ENCODE assay signal across 8 cellular contexts in the genomic region with DNA sequence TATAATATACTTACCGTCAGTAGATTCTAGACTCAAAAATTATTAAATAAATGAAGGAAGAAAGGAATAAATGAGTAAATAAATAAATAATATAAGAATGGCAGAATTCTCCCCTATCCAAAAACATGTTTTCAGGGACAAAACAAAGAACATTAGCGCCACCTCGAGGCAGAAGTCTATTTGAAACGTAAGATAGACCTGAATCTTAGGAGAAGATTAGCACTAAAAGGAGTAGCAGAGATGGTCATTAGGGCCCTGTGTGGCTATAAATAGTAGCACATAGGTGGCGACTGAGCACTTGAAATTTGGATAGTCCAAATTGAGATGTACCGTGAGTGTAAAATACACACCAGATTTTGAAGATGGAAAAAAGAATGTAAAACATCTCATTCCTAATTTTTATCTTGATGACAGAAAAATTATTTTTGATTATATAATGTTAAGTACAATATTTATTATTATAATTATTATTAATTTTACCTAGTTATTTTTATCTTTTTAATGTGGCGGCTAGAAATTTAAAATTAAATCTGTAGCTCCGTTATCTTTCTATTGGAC. TPM values are rescaled to one million over a fixed set of nuclear protein-coding genes. Genes with fewer than 3 reads are reported as not detected.
DNase-seq lines count a peak whose midpoint lies in the region; ATAC-seq, FAIRE-seq and TF ChIP-seq lines count a peak whose summit lies in the region.

No MANE protein-coding gene starts in this region.

- DNase-seq in A172 (ENCODE audit: low spot score): peak; percentile 66
- DNase-seq in NCI-H1417 treated with DMSO at 0.1 percent for 48 hours (lab: John Stamatoyannopoulos, UW): peak; percentile 42
- peak; percentile 82 for DNase-seq in SKM-1 treated with dmso at 0.1 percent for 144 hours (lab: John Stamatoyannopoulos, UW; ENCODE audit: unreplicated experiment)
- peak; percentile 85 for DNase-seq in brain microvascular endothelial cell
- DNase-seq in keratinocyte (ENCODE audit: low read depth, low spot score): peak; percentile 25
- DNase-seq in stimulated activated CD4-positive, alpha-beta T cell treated with anti-CD3 and anti-CD28 coated beads, Interleukin-4, amount 100 ng/mL, for 24 hours: peak; percentile 73

- no peak overlapping the region for H3K9ac ChIP-seq in keratinocyte (ENCODE audit: control insufficient read depth, extremely low read depth, insufficient read depth, low read length)

- no peak overlapping the region for H3K27ac ChIP-seq in brain microvascular endothelial cell
- H3K27ac ChIP-seq in keratinocyte (ENCODE audit: control insufficient read depth, insufficient read depth, low read length): no peak overlapping the region

- H2AFZ ChIP-seq in keratinocyte (ENCODE audit: control insufficient read depth, low read length): no peak overlapping the region

- FAIRE-seq in keratinocyte (lab: Jason Lieb, UNC): peak; percentile 34

- H3K4me3 ChIP-seq in brain microvascular endothelial cell (ENCODE audit: low read depth, low read length) (no peak overlapping the region), keratinocyte (ENCODE audit: control insufficient read depth in 2 of 3, extremely low read depth in 1 of 3, insufficient read depth in 2 of 3, low read depth in 1 of 3, low read length in 3 of 3) (no peak overlapping the region)

- H3K4me2 ChIP-seq in keratinocyte (ENCODE audit: control insufficient read depth, extremely low read depth, insufficient read depth, low read depth, low read length): no peak overlapping the region

- no peaks in the 10 kb centered on the region for H3K9me1 ChIP-seq in keratinocyte (ENCODE audit: control insufficient read depth, extremely low read depth, insufficient read depth, low read length)

- no peaks in the 10 kb centered on the region for H3K4me1 ChIP-seq in keratinocyte (ENCODE audit: control insufficient read depth, extremely low read depth, insufficient read depth, low read length)

- ATAC-seq in GM18858 (IDR thresholded peaks at IDR 0.05; ENCODE audit: unreplicated experiment): no peak

- H3K36me3 ChIP-seq in brain microvascular endothelial cell (replicated peaks) (no peaks in the 10 kb centered on the region), keratinocyte (ENCODE audit: control insufficient read depth in 2 of 2, extremely low read depth in 1 of 2, insufficient read depth in 2 of 2, low read length in 2 of 2) (no peaks in the 10 kb centered on the region)

- no peaks in the 10 kb centered on the region for H3K79me2 ChIP-seq in keratinocyte (ENCODE audit: control insufficient read depth, insufficient read depth, low read length)

- dilution Hi-C loops in keratinocyte (cut with MboI; ENCODE audit: extremely low pct_ligation_motif_present, low sequenced_read_pairs): loop anchor here (25.0 kb wide), 1 partner anchor 309 kb away; no protein-coding TSS in a partner anchor

- H3K9me3 ChIP-seq in keratinocyte (ENCODE audit: control insufficient read depth, low read depth, low read length): no peaks in the 10 kb centered on the region

- TF ChIP-seq CTCF in GM12874 (IDR thresholded peaks at IDR 0.05; ENCODE audit: insufficient read depth, low read depth, low read length) (peak; percentile 41; the same call in 1 of the 2 replicates), brain microvascular endothelial cell (IDR thresholded peaks at IDR 0.05; ENCODE audit: low read depth, low read length, missing control alignments) (peak; percentile 62), keratinocyte (optimal IDR thresholded peaks at IDR 0.05 in 1 of 3, IDR thresholded peaks at IDR 0.05 in 1 of 3, conservative IDR thresholded peaks at IDR 0.05 in 1 of 3; ENCODE audit: extremely low read depth in 1 of 3, insufficient read depth in 2 of 3, low read length in 3 of 3) (peak; percentile 30 to 47 (median 36))

- in situ Hi-C loops in brain microvascular endothelial cell (cut with HindIII; ENCODE audit: low pct_ligation_motif_present, low sequenced_read_pairs): no loop called here

- H4K20me1 ChIP-seq in keratinocyte (ENCODE audit: control insufficient read depth, extremely low read depth, insufficient read depth, low read length): no peaks in the 10 kb centered on the region

- H3K27me3 ChIP-seq in brain microvascular endothelial cell (replicated peaks) (no peaks in the 10 kb centered on the region), keratinocyte (ENCODE audit: control insufficient read depth, extremely low read depth, insufficient read depth, low read length) (no peaks in the 10 kb centered on the region)

RNA-seq across cellular contexts. Expression of a gene that starts 24.3 kb away (rescaled TPM):
- 8.4 and 18.4 TPM in 2 replicates for total RNA-seq in A172 (2014; rRNA removed; shearing (Covaris generic))
- polyA plus RNA-seq in keratinocyte: 7.3 to 15.9 TPM (median 15.6 TPM) in 3 replicates
- 3.5 TPM for polyA plus RNA-seq in keratinocyte (2011; ENCODE audit: low read depth)
- polyA plus RNA-seq in keratinocyte (2011; cell fraction: cytosol; rRNA removed): 9.0 and 17.5 TPM in 2 replicates
- 6.5 and 9.2 TPM in 2 replicates for polyA plus RNA-seq in keratinocyte (2011; cell fraction: nucleus; rRNA removed)
- polyA plus RNA-seq in keratinocyte (2012; ENCODE audit: low replicate concordance): 8.4 and 13.9 TPM in 2 replicates
- polyA minus RNA-seq in keratinocyte: 7.5 to 15.1 TPM (median 14.3 TPM) in 3 replicates
- 12.1 TPM for polyA minus RNA-seq in keratinocyte (2011; cell fraction: cytosol; rRNA and poly(A)+ RNA removed)
- 2.0 and 4.7 TPM in 2 replicates for polyA minus RNA-seq in keratinocyte (2011; cell fraction: nucleus; rRNA and poly(A)+ RNA removed)

Comparison
In these comparisons a context has a peak if more than half of its experiments do, and no peak if none do; other contexts are left out.
1. DNase-seq: peak in every context shown above with its lines; median percentile 85 in brain microvascular endothelial cell; 82 in SKM-1 treated with dmso at 0.1 percent for 144 hours; 73 in stimulated activated CD4-positive, alpha-beta T cell treated with anti-CD3 and anti-CD28 coated beads, Interleukin-4, amount 100 ng/mL, for 24 hours; 66 in A172; 42 in NCI-H1417 treated with DMSO at 0.1 percent for 48 hours; 25 in keratinocyte.